In genomic region chr7:22860784-22861482, GRCh38 we compare ENCODE assay signal across 8 cellular contexts. TPM values are rescaled to one million over a fixed set of nuclear protein-coding genes. Genes with fewer than 3 reads are reported as not detected.
DNase-seq lines count a peak whose midpoint lies in the region; ATAC-seq lines count a peak whose summit lies in the region.

No MANE protein-coding gene starts in this region.

- no peak overlapping the region for H2BK15ac ChIP-seq in mesenchymal stem cell (ENCODE audit: low read depth, poor library complexity, severe bottlenecking)

- no peak overlapping the region for H3K14ac ChIP-seq in mesenchymal stem cell (ENCODE audit: low read length in 2 of 2)

- peaks cover 16 to 19% of the 10 kb centered on the region in 2 donors for H3K36me3 Mint-ChIP-seq in CD4-positive, alpha-beta memory T cell

- POLR2A ChIA-PET in CD4-positive, alpha-beta memory T cell (lab: Charles Lee; ENCODE audit: partially characterized antibody) = no interaction called here

- H3K4me3 Mint-ChIP-seq in CD4-positive, alpha-beta memory T cell = no peak overlapping the region

- H4K8ac ChIP-seq in mesenchymal stem cell (ENCODE audit: low read length) = no peak overlapping the region

- H3K4me2 ChIP-seq in mesenchymal stem cell (ENCODE audit: low read length, poor library complexity, severe bottlenecking) = no peak overlapping the region

- H3K23ac ChIP-seq in mesenchymal stem cell (ENCODE audit: low read length in 2 of 2) = no peak overlapping the region

- CTCF ChIA-PET in CD4-positive, alpha-beta memory T cell (lab: Charles Lee; ENCODE audit: partially characterized antibody) = interaction anchor here (0.8 to 1.8 kb wide), 12 partner anchors 8 to 301 kb away, joined by 3 to 8 read pairs (median 3); partner anchors contain the start of gene TOMM7

- no peak overlapping the region for H4K91ac ChIP-seq in mesenchymal stem cell (ENCODE audit: low read length)

- no peak overlapping the region for H3K27ac Mint-ChIP-seq in CD4-positive, alpha-beta memory T cell

- H3K9ac ChIP-seq in HUES48 (ENCODE audit: low read depth, low read length) = no peak overlapping the region
- H3K9ac ChIP-seq in mesenchymal stem cell (ENCODE audit: low read length) = peak overlapping the region; percentile 80

- no peak overlapping the region for H3K27ac ChIP-seq in CD4-positive, alpha-beta memory T cell (ENCODE audit: low read depth, low read length)
- peak overlapping the region; percentile 67 for H3K27ac ChIP-seq in HUES48 (ENCODE audit: low read depth, low read length)
- no peak overlapping the region for H3K27ac ChIP-seq in mesenchymal stem cell (ENCODE audit: low read length, poor library complexity, severe bottlenecking)

- peak overlapping the region; percentile 6 to 35 for H3K4ac ChIP-seq in mesenchymal stem cell (ENCODE audit: low read depth in 1 of 2, low read length in 2 of 2)

- H3K36me3 ChIP-seq in CD4-positive, alpha-beta memory T cell (ENCODE audit: insufficient read depth, low read length) = no peaks in the 10 kb centered on the region
- H3K36me3 ChIP-seq in HUES48 (ENCODE audit: control insufficient read depth, insufficient read depth, low read length) (peaks cover 60% of the 10 kb centered on the region), mesenchymal stem cell (ENCODE audit: control insufficient read depth in 1 of 2, insufficient read depth in 2 of 2, low read depth in 1 of 2, low read length in 2 of 2) (peaks cover 6 to 41% of the 10 kb centered on the region in 2 experiments)

- ATAC-seq in HG02938 (IDR thresholded peaks at IDR 0.05; ENCODE audit: unreplicated experiment) (no peak), HG02973 (IDR thresholded peaks at IDR 0.05; ENCODE audit: unreplicated experiment) (no peak)

- intact Hi-C loops in CD4-positive, alpha-beta memory T cell (cut with micrococcal nuclease) = loop anchor here (1.0 kb wide), 1 partner anchor 301 kb away; no protein-coding TSS in a partner anchor

- H3K27me3 ChIP-seq in CD4-positive, alpha-beta memory T cell (ENCODE audit: insufficient read depth, low read length) = no peaks in the 10 kb centered on the region
- no peaks in the 10 kb centered on the region for H3K27me3 ChIP-seq in HUES48 (ENCODE audit: control insufficient read depth, insufficient read depth, low read length)
- no peaks in the 10 kb centered on the region for H3K27me3 ChIP-seq in mesenchymal stem cell (ENCODE audit: control insufficient read depth in 1 of 2, insufficient read depth in 1 of 2, low read length in 2 of 2)

- no peak overlapping the region for H2AK5ac ChIP-seq in mesenchymal stem cell (ENCODE audit: low read length, severe bottlenecking)

- no peak overlapping the region for H2BK5ac ChIP-seq in mesenchymal stem cell (ENCODE audit: low read depth, low read length, poor library complexity, severe bottlenecking)

- peaks cover 2% of the 10 kb centered on the region for H3K79me1 ChIP-seq in mesenchymal stem cell (replicated peaks; ENCODE audit: low read length, poor library complexity, severe bottlenecking)

- peak in 4 of 5 donors; percentile 3 to 25 (median 10) for DNase-seq in CD4-positive, alpha-beta memory T cell
- peak; percentile 34 for DNase-seq in activated naive CD4-positive, alpha-beta T cell treated with anti-CD3 and anti-CD28 coated beads, Interleukin-2, amount 50 U/mL, for 16 hours
- DNase-seq in mesenchymal stem cell (no peak), ecto neural progenitor cell (ENCODE audit: low spot score) (no peak), NCI-H2081 treated with DMSO at 0.1 percent for 48 hours (lab: John Stamatoyannopoulos, UW) (no peak)

- H3K18ac ChIP-seq in mesenchymal stem cell (ENCODE audit: low read depth in 1 of 2, low read length in 2 of 2) = no peak overlapping the region

- peaks cover 0 to 15% (median 6%) of the 10 kb centered on the region in 4 donors for H3K4me1 Mint-ChIP-seq in CD4-positive, alpha-beta memory T cell

- peak overlapping the region in 1 of 2 experiments; percentile 40 for H2BK12ac ChIP-seq in mesenchymal stem cell (ENCODE audit: low read length in 2 of 2)

- no peaks in the 10 kb centered on the region for H3K9me3 Mint-ChIP-seq in CD4-positive, alpha-beta memory T cell

- H3K27me3 Mint-ChIP-seq in CD4-positive, alpha-beta memory T cell = no peaks in the 10 kb centered on the region

- no peak overlapping the region for H2BK120ac ChIP-seq in mesenchymal stem cell (ENCODE audit: low read depth, low read length)

- H2AFZ ChIP-seq in mesenchymal stem cell (ENCODE audit: low read depth, low read length) = no peak overlapping the region

- H3K9me3 ChIP-seq in CD4-positive, alpha-beta memory T cell (ENCODE audit: control insufficient read depth in 1 of 2, low read length in 2 of 2) = no peaks in the 10 kb centered on the region
- H3K9me3 ChIP-seq in HUES48 (ENCODE audit: control insufficient read depth, insufficient read depth, low read length) (no peaks in the 10 kb centered on the region), mesenchymal stem cell (ENCODE audit: control insufficient read depth, low read length) (no peaks in the 10 kb centered on the region)

- no peak overlapping the region for H3K4me3 ChIP-seq in CD4-positive, alpha-beta memory T cell (ENCODE audit: low read length in 2 of 2)
- H3K4me3 ChIP-seq in HUES48 (ENCODE audit: low read depth, low read length) (no peak overlapping the region), mesenchymal stem cell (ENCODE audit: insufficient read depth in 1 of 2, low read depth in 1 of 2, low read length in 2 of 2) (peak overlapping the region in 1 of 2 experiments; percentile 28)

- H3K4me1 ChIP-seq in CD4-positive, alpha-beta memory T cell (ENCODE audit: insufficient read depth, low read length) = peaks cover 4% of the 10 kb centered on the region
- H3K4me1 ChIP-seq in HUES48 (ENCODE audit: control insufficient read depth, insufficient read depth, low read length) (peaks cover 21% of the 10 kb centered on the region), mesenchymal stem cell (ENCODE audit: control insufficient read depth, insufficient read depth, low read depth, low read length) (peaks cover 3% of the 10 kb centered on the region)

- WGBS in mesenchymal stem cell = 100% methylated on average over 3 of the region's 4 CpGs

RNA-seq across cellular contexts. Expression of gene TOMM7, which starts 38.3 kb away (rescaled TPM):
- total RNA-seq in CD4-positive, alpha-beta memory T cell = 100 to 1,000 TPM; 686 to 701 TPM
- 100 to 1,000 TPM; 267 to 505 TPM for polyA plus RNA-seq in CD4-positive, alpha-beta memory T cell
- polyA plus RNA-seq in mesenchymal stem cell (2013, experiment 1 of 2) = 442 TPM
- polyA plus RNA-seq in mesenchymal stem cell (2013, experiment 2 of 2) = 440 TPM

Comparison
In these comparisons a context has a peak if more than half of its experiments do, and no peak if none do; other contexts are left out.
1. DNase-seq: peak in CD4-positive, alpha-beta memory T cell (4 of 5) and activated naive CD4-positive, alpha-beta T cell treated with anti-CD3 and anti-CD28 coated beads, Interleukin-2, amount 50 U/mL, for 16 hours (single experiment); none in mesenchymal stem cell (single experiment), ecto neural progenitor cell (single experiment) and NCI-H2081 treated with DMSO at 0.1 percent for 48 hours (single experiment).